In genomic region chr12:113262710-113263109, GRCh38 we compare ENCODE assay signal across 18 cellular contexts. TPM values are rescaled to one million over a fixed set of nuclear protein-coding genes. Genes with fewer than 3 reads are reported as not detected.
DNase-seq lines count a peak whose midpoint lies in the region; ATAC-seq, FAIRE-seq and TF ChIP-seq lines count a peak whose summit lies in the region.
"Had no signal": no experiment of that assay in that cellular context is flagged by ENCODE, and none has a peak within 500 bp of the region (broad histone marks: within the 10 kb centered on the region; RNA-seq: fewer than 3 reads in every experiment).

No MANE protein-coding gene starts in this region.

- peak overlapping the region; percentile 75 to 86 for H3K27ac Mint-ChIP-seq in natural killer cell treated with Interleukin-12 subunit alpha and Interleukin-12 subunit beta and Interleukin-15 and Interleukin-18, amount 100 ng/mL, for 72 hours
- H3K27ac Mint-ChIP-seq in natural killer cell, result no peak overlapping the region
- H3K27ac Mint-ChIP-seq in activated CD8-positive, alpha-beta T cell treated with anti-CD3 and anti-CD28 coated beads for 36 hours, result peak overlapping the region; percentile 77
- peak overlapping the region in 1 of 6 donors; percentile 15 for H3K27ac Mint-ChIP-seq in immature natural killer cell

- no peaks in the 10 kb centered on the region for H3K9me3 Mint-ChIP-seq in natural killer cell treated with Interleukin-12 subunit alpha and Interleukin-12 subunit beta and Interleukin-15 and Interleukin-18, amount 100 ng/mL, for 72 hours
- H3K9me3 Mint-ChIP-seq in natural killer cell (no peaks in the 10 kb centered on the region), immature natural killer cell (no peaks in the 10 kb centered on the region)
- H3K9me3 Mint-ChIP-seq in activated CD8-positive, alpha-beta T cell treated with anti-CD3 and anti-CD28 coated beads for 36 hours, result no peaks in the 10 kb centered on the region

- no peak for FAIRE-seq in urothelium cell line (lab: Jason Lieb, UNC)
- FAIRE-seq: frontal cortex, kidney had no signal

- H3K9me3 ChIP-seq in uterus, result no peaks in the 10 kb centered on the region
- H3K9me3 ChIP-seq: stomach had no signal

- H3K36me3 Mint-ChIP-seq in natural killer cell treated with Interleukin-12 subunit alpha and Interleukin-12 subunit beta and Interleukin-15 and Interleukin-18, amount 100 ng/mL, for 72 hours, result no peaks in the 10 kb centered on the region
- H3K36me3 Mint-ChIP-seq in natural killer cell (no peaks in the 10 kb centered on the region), immature natural killer cell (peaks cover 0 to 3% (median 0%) of the 10 kb centered on the region in 3 donors)
- H3K36me3 Mint-ChIP-seq in activated CD8-positive, alpha-beta T cell treated with anti-CD3 and anti-CD28 coated beads for 36 hours (ENCODE audit: low read depth), result peaks cover 37% of the 10 kb centered on the region

- POLR2A ChIA-PET in activated CD8-positive, alpha-beta T cell treated with anti-CD3 and anti-CD28 coated beads for 36 hours (lab: Charles Lee), result interaction anchor here (1.4 to 1.7 kb wide), 2 partner anchors 40 to 87 kb away, joined by 4 to 5 read pairs; no protein-coding TSS in a partner anchor

- H3K4me1 ChIP-seq in uterus, result no peaks in the 10 kb centered on the region

- peak overlapping the region; percentile 45 to 74 for H3K27ac ChIP-seq in uterus

- H3K27me3 Mint-ChIP-seq in natural killer cell treated with Interleukin-12 subunit alpha and Interleukin-12 subunit beta and Interleukin-15 and Interleukin-18, amount 100 ng/mL, for 72 hours, result no peaks in the 10 kb centered on the region
- H3K27me3 Mint-ChIP-seq in natural killer cell (ENCODE audit: low read depth in 2 of 2) (no peaks in the 10 kb centered on the region), immature natural killer cell (ENCODE audit: low read depth in 3 of 3) (no peaks in the 10 kb centered on the region)
- H3K27me3 Mint-ChIP-seq in activated CD8-positive, alpha-beta T cell treated with anti-CD3 and anti-CD28 coated beads for 36 hours, result no peaks in the 10 kb centered on the region

- H3K4me1 Mint-ChIP-seq in natural killer cell treated with Interleukin-12 subunit alpha and Interleukin-12 subunit beta and Interleukin-15 and Interleukin-18, amount 100 ng/mL, for 72 hours (ENCODE audit: low read depth in 2 of 2), result peaks cover 14 to 19% of the 10 kb centered on the region in 2 donors
- peaks cover 9 to 10% of the 10 kb centered on the region in 2 donors for H3K4me1 Mint-ChIP-seq in natural killer cell
- peaks cover 35% of the 10 kb centered on the region for H3K4me1 Mint-ChIP-seq in activated CD8-positive, alpha-beta T cell treated with anti-CD3 and anti-CD28 coated beads for 36 hours (ENCODE audit: low read depth)
- peaks cover 4 to 16% of the 10 kb centered on the region in 2 donors for H3K4me1 Mint-ChIP-seq in immature natural killer cell

- TF ChIP-seq CTCF in natural killer cell (IDR thresholded peaks at IDR 0.05) (no peak), uterus (IDR thresholded peaks at IDR 0.05) (no peak)
- no peak for TF ChIP-seq CTCF in activated CD8-positive, alpha-beta T cell treated with anti-CD3 and anti-CD28 coated beads for 36 hours (IDR thresholded peaks at IDR 0.05)

- CTCF ChIA-PET in activated CD8-positive, alpha-beta T cell treated with anti-CD3 and anti-CD28 coated beads for 36 hours (lab: Charles Lee), result interaction anchor here (1.8 kb wide), 1 partner anchor 23 kb away, joined by 5 read pairs; no protein-coding TSS in a partner anchor

- no peak overlapping the region for H3K4me3 ChIP-seq in uterus
- H3K4me3 ChIP-seq: stomach had no signal

- no peak for TF ChIP-seq POLR2A in uterus (IDR thresholded peaks at IDR 0.05)

- no peak for ATAC-seq in natural killer cell treated with Interleukin-12 subunit alpha and Interleukin-12 subunit beta and Interleukin-15 and Interleukin-18, amount 100 ng/mL, for 72 hours
- no peak for ATAC-seq in natural killer cell
- ATAC-seq in activated CD8-positive, alpha-beta T cell treated with anti-CD3 and anti-CD28 coated beads for 36 hours, result no peak
- ATAC-seq: Panc1 had no signal

- no peaks in the 10 kb centered on the region for H3K36me3 ChIP-seq in uterus

- intact Hi-C loops in natural killer cell (cut with micrococcal nuclease), result no loop called here
- intact Hi-C loops in activated CD8-positive, alpha-beta T cell treated with anti-CD3 and anti-CD28 coated beads for 36 hours (cut with micrococcal nuclease), result loop anchor here (5.0 kb wide), 1 partner anchor 55 kb away; no protein-coding TSS in a partner anchor
- intact Hi-C loops in uterus (cut with DNase I; ENCODE audit: low total_unique reads), result no loop called here

- no peaks in the 10 kb centered on the region for H3K27me3 ChIP-seq in uterus
- H3K27me3 ChIP-seq: stomach had no signal

- H3K4me3 Mint-ChIP-seq in natural killer cell treated with Interleukin-12 subunit alpha and Interleukin-12 subunit beta and Interleukin-15 and Interleukin-18, amount 100 ng/mL, for 72 hours, result peak overlapping the region; percentile 64
- H3K4me3 Mint-ChIP-seq in natural killer cell, result no peak overlapping the region
- no peak overlapping the region for H3K4me3 Mint-ChIP-seq in activated CD8-positive, alpha-beta T cell treated with anti-CD3 and anti-CD28 coated beads for 36 hours
- H3K4me3 Mint-ChIP-seq in immature natural killer cell, result no peak overlapping the region

- DNase-seq in natural killer cell treated with Interleukin-12 subunit alpha and Interleukin-12 subunit beta and Interleukin-15 and Interleukin-18, amount 100 ng/mL, for 72 hours (ENCODE audit: low spot score), result no peak
- DNase-seq in natural killer cell (no peak), iris pigment epithelial cell (ENCODE audit: low read depth) (peak; percentile 60), uterus (no peak), urothelium cell line (ENCODE audit: low spot score) (no peak), immature natural killer cell (no peak)
- no peak for DNase-seq in activated CD8-positive, alpha-beta T cell treated with anti-CD3 and anti-CD28 coated beads for 36 hours
- no peak for DNase-seq in effector CD4-positive, alpha-beta T cell
- DNase-seq: activated CD8-positive, alpha-beta memory T cell treated with anti-CD3 and anti-CD28 coated beads for 24 hours; GF-D8; kidney; NCI-H1105 treated with DMSO at 0.1 percent for 48 hours; NCI-H510A treated with DMSO at 0.1 percent for 48 hours; stimulated activated CD4-positive, alpha-beta T cell treated with anti-CD3 and anti-CD28 coated beads, Interleukin-4, amount 100 ng/mL, for 4 hours; stomach; T-helper 9 cell had no signal

RNA-seq across cellular contexts. Expression of gene TPCN1, which starts 41.4 kb away (rescaled TPM):
- 10 to 100 TPM; 14.1 to 43.6 TPM for total RNA-seq in natural killer cell treated with Interleukin-12 subunit alpha and Interleukin-12 subunit beta and Interleukin-15 and Interleukin-18, amount 100 ng/mL, for 72 hours
- total RNA-seq in natural killer cell (10 to 100 TPM in 2 of 3 donors, 1 to 10 TPM in 1; 7.2 to 21.4 (median 10.7) TPM), uterus (10 to 100 TPM; 21.4 to 79.8 (median 52.9) TPM)
- 10 to 100 TPM; 29.9 to 33.5 TPM for total RNA-seq in activated CD8-positive, alpha-beta T cell treated with anti-CD3 and anti-CD28 coated beads for 36 hours
- polyA plus RNA-seq in immature natural killer cell, result 1 to 10 TPM in 2 of 3 donors, not detected in 1; 3.0 to 3.1 TPM

Comparison
In these comparisons a context has a peak if more than half of its experiments do, and no peak if none do; other contexts are left out.
1. H3K27ac Mint-ChIP-seq: peak in natural killer cell treated with Interleukin-12 subunit alpha and Interleukin-12 subunit beta and Interleukin-15 and Interleukin-18, amount 100 ng/mL, for 72 hours (2 of 2) and activated CD8-positive, alpha-beta T cell treated with anti-CD3 and anti-CD28 coated beads for 36 hours (single experiment); none in natural killer cell (0 of 2).